ENCODE assay signal across 8 cellular contexts in the genomic region with DNA sequence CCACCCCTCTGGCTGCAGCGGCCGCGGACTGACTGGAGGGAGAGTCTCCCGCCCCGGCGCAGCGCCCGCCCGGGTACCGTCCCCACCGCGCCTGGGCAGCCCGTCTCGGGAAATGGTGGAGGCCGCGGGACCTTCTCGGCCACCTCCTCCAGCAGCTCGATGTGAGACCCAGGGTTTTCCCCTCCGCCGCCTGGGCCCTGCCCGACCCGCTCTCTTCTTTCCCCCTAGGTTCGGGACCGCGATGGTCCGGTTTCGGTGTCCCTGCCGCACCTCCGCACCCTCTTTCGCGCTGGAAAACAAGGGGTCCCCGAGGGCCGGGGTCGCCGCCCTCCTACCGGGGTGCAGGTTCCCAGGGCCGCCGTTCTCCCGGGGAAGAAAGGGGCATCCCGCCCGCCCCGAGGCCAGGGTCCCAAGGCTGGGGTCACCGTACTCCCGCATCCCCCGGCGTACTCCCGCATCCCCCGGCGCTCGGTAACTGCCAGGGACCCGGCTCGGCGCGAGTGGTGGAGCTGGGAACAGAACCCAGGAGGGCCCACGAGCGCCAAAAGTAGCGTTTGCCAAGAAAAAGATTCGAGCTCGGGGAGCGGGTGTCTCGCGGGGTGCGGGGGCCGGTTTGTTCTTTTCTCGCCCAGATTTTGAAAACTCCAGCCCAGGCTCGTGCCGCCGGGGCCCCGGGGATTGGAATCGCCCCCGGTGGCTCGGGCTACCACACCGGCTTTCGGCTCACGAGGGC. TPM values are rescaled to one million over a fixed set of nuclear protein-coding genes. Genes with fewer than 3 reads are reported as not detected.
A peak's percentile ranks its signal among the peaks of the same experiment; 100 is the strongest.
DNase-seq lines count a peak whose midpoint lies in the region; ATAC-seq and TF ChIP-seq lines count a peak whose summit lies in the region.

No MANE protein-coding gene starts in this region.

- H3K9me3 ChIP-seq in ascending aorta (no peaks in the 10 kb centered on the region), iPS-20b (ENCODE audit: insufficient read depth, low read depth, low read length) (no peaks in the 10 kb centered on the region)

- peaks cover 12 to 16% of the 10 kb centered on the region in 2 donors for H3K4me1 ChIP-seq in ascending aorta
- H3K4me1 ChIP-seq in iPS-20b (ENCODE audit: insufficient read depth, low read length): peaks cover 13% of the 10 kb centered on the region

- peak overlapping the region; percentile 51; the same call in 1 of the 2 replicates for H3K9ac ChIP-seq in iPS-20b (ENCODE audit: low read depth, low read length)

- TF ChIP-seq CTCF in ascending aorta (IDR thresholded peaks at IDR 0.05): no peak

- H3K27me3 ChIP-seq in ascending aorta (no peaks in the 10 kb centered on the region), iPS-20b (ENCODE audit: insufficient read depth, low read length) (peaks cover 80% of the 10 kb centered on the region)

- peak; percentile 67 for DNase-seq in activated effector memory CD4-positive, alpha-beta T cell treated with anti-CD3 and anti-CD28 coated beads, Interleukin-2, amount 50 U/mL, for 16 hours
- DNase-seq in activated effector memory CD4-positive, alpha-beta T cell treated with Interleukin-2 at 50 U/mL for 16 hours: no peak
- DNase-seq in ascending aorta (ENCODE audit: low spot score in 2 of 2): no peak
- no peak for DNase-seq in activated gamma-delta T cell treated with Interleukin-2 at 50 U/mL for 16 hours
- no peak for DNase-seq in GF-D8 (lab: John Stamatoyannopoulos, UW)

- intact Hi-C loops in ascending aorta (cut with DNase I): loop anchor here (2.0 kb wide), 1 partner anchor 31 kb away; no protein-coding TSS in a partner anchor

- H3K27ac ChIP-seq in ascending aorta: peak overlapping the region; percentile 95 to 100
- H3K27ac ChIP-seq in iPS-20b (ENCODE audit: low read length): no peak overlapping the region
- peak overlapping the region; percentile 95 to 100 (median 99) for H3K27ac ChIP-seq in skin epidermis

- H3K36me3 ChIP-seq in ascending aorta (peaks cover 0 to 6% of the 10 kb centered on the region in 2 donors), iPS-20b (ENCODE audit: insufficient read depth, low read depth, low read length) (no peaks in the 10 kb centered on the region)

- ATAC-seq in HG03571 (IDR thresholded peaks at IDR 0.05; ENCODE audit: unreplicated experiment): no peak

- H3K4me3 ChIP-seq in ascending aorta (peak overlapping the region; percentile 82 to 84), iPS-20b (ENCODE audit: low read length) (peak overlapping the region; percentile 63), skin epidermis (peak overlapping the region; percentile 50 to 96 (median 75))

RNA-seq across cellular contexts. Expression of a gene that starts 3.4 kb away (rescaled TPM):
- total RNA-seq in ascending aorta: 240 TPM
